In genomic region chr9:5489630-5490484, GRCh38 we compare ENCODE assay signal across 26 cellular contexts.
"Had no signal": no experiment of that assay in that cellular context is flagged by ENCODE, and none has a peak within 500 bp of the region (broad histone marks: within the 10 kb centered on the region; RNA-seq: fewer than 3 reads in every experiment).

No MANE protein-coding gene starts in this region.

- H3K9me3 Mint-ChIP-seq: memory B cell, neural progenitor cell had no signal

- H3K4me1 ChIP-seq: breast epithelium, neural progenitor cell, sigmoid colon, thyroid gland had no signal

- H3K4me3 Mint-ChIP-seq: activated CD4-positive, alpha-beta T cell treated with anti-CD3 and anti-CD28 coated beads for 36 hours; activated T-helper 1 cell treated with anti-CD3 and anti-CD28 coated beads, Interleukin-12 subunit alpha, Interleukin-12 subunit beta, Interleukin-2, Interleukin-4 antibody, amounts not matched to agents 30 ng/mL and 10 ng/mL and 1 ng/mL, durations not matched to agents 14 hours and 24 hours and 36 hours; memory B cell; naive B cell; neural progenitor cell; stimulated activated naive B cell treated with anti-CD40 and anti-IgM and Interleukin-4, amounts not matched to agents 10 μg/mL and 1 μg/mL and 100 μg/mL, for 72 hours had no signal

- H3K27ac Mint-ChIP-seq: activated CD4-positive, alpha-beta T cell treated with anti-CD3 and anti-CD28 coated beads for 36 hours; activated naive CD4-positive, alpha-beta T cell treated with anti-CD3 and anti-CD28 coated beads, Interleukin-2, amount 50 U/mL, for 72 hours; activated T-helper 1 cell treated with anti-CD3 and anti-CD28 coated beads, Interleukin-12 subunit alpha, Interleukin-12 subunit beta, Interleukin-2, Interleukin-4 antibody, amounts not matched to agents 30 ng/mL and 10 ng/mL and 1 ng/mL, durations not matched to agents 14 hours and 24 hours and 36 hours; memory B cell; naive B cell; neural progenitor cell; stimulated activated naive B cell treated with anti-CD40 and anti-IgM and Interleukin-4, amounts not matched to agents 10 μg/mL and 1 μg/mL and 100 μg/mL, for 72 hours had no signal

- H3K36me3 ChIP-seq: adrenal gland, breast epithelium, neural progenitor cell, ovary, sigmoid colon, spleen, thyroid gland had no signal

- H3K27me3 ChIP-seq: adrenal gland, breast epithelium, neural progenitor cell, ovary, sigmoid colon, spleen, thyroid gland had no signal

- H3K9me3 ChIP-seq: adrenal gland, breast epithelium, mucosa of descending colon, ovary, sigmoid colon, SK-N-SH, thyroid gland had no signal

- FAIRE-seq: astrocyte, keratinocyte, urothelium cell line had no signal

- H3K36me3 Mint-ChIP-seq: naive B cell, neural progenitor cell had no signal

- H3K27me3 Mint-ChIP-seq: activated CD4-positive, alpha-beta T cell treated with anti-CD3 and anti-CD28 coated beads for 36 hours; memory B cell; stimulated activated naive B cell treated with anti-CD40 and anti-IgM and Interleukin-4, amounts not matched to agents 10 μg/mL and 1 μg/mL and 100 μg/mL, for 72 hours had no signal

- DNase-seq: activated CD4-positive, alpha-beta T cell treated with anti-CD3 and anti-CD28 coated beads for 36 hours; activated CD4-positive, alpha-beta T cell treated with anti-CD3 and anti-CD28 coated beads, Interleukin-2, amount 50 U/mL, for 48 hours; activated gamma-delta T cell treated with Interleukin-2 at 50 U/mL for 16 hours; activated T-cell treated with anti-CD3 and anti-CD28 coated beads for 4 hours; adrenal gland; cortex of kidney; effector memory CD4-positive, alpha-beta T cell; hippocampal formation; left ventricle myocardium superior; mucosa of descending colon; naive B cell; ovary; sigmoid colon; SK-N-SH; spleen; stimulated activated naive B cell treated with anti-CD40 and anti-IgM and Interleukin-4, amounts not matched to agents 10 μg/mL and 1 μg/mL and 100 μg/mL, for 72 hours; T1000; thyroid gland had no signal

- H3K4me2 ChIP-seq: neural progenitor cell, SK-N-SH had no signal

- H3K27ac ChIP-seq: adrenal gland, breast epithelium, neural progenitor cell, ovary, sigmoid colon, thyroid gland had no signal

- H3K9ac ChIP-seq: neural progenitor cell, SK-N-SH had no signal

- ATAC-seq: activated CD4-positive, alpha-beta T cell treated with anti-CD3 and anti-CD28 coated beads for 36 hours; activated naive CD4-positive, alpha-beta T cell treated with anti-CD3 and anti-CD28 coated beads, Interleukin-2, amount 50 U/mL, for 72 hours; left ventricle myocardium superior; mucosa of descending colon; stimulated activated naive B cell treated with anti-CD40 and anti-IgM and Interleukin-4, amounts not matched to agents 10 μg/mL and 1 μg/mL and 100 μg/mL, for 72 hours had no signal

- H2AFZ ChIP-seq: neural progenitor cell had no signal

- H3K4me1 Mint-ChIP-seq: neural progenitor cell had no signal

- H3K4me3 ChIP-seq: adrenal gland, breast epithelium, mucosa of descending colon, neural progenitor cell, ovary, sigmoid colon, spleen, thyroid gland had no signal
